ENCODE assay signal across 19 cellular contexts in the genomic region with DNA sequence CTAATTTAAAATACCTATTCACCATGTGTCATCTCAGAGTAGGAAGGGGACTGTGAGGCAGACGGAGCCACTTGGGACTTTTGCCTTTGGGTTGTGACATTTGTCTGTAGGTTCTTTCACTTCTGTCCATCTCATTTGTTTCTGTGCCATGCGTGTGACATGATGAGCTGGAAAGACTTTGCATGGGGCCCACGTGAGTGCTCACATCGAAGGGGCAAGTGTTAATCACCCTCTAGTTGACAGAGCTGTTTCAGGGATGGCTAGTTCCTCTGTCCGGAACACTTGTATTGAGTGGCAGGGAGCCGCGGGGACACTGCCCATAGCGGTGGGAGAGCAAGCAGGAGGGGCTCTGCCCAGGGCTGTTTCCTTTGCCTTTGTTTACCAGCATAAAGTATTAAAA.
DNase-seq lines count a peak whose midpoint lies in the region; ATAC-seq and TF ChIP-seq lines count a peak whose summit lies in the region.
"Had no signal": no experiment of that assay in that cellular context is flagged by ENCODE, and none has a peak within 500 bp of the region (broad histone marks: within the 10 kb centered on the region; RNA-seq: fewer than 3 reads in every experiment).

No MANE protein-coding gene starts in this region.

- H3K36me3 Mint-ChIP-seq in activated naive CD4-positive, alpha-beta T cell treated with anti-CD3 and anti-CD28 coated beads, Interleukin-2, amount 50 U/mL, for 24 hours, result peaks cover 12% of the 10 kb centered on the region
- H3K36me3 Mint-ChIP-seq in activated naive CD4-positive, alpha-beta T cell treated with anti-CD3 and anti-CD28 coated beads, Interleukin-2, amount 10 ng/mL, durations not matched to agents 7 days and 5 days, result peaks cover 56% of the 10 kb centered on the region
- peaks cover 2% of the 10 kb centered on the region for H3K36me3 Mint-ChIP-seq in central memory CD8-positive, alpha-beta T cell (ENCODE audit: insufficient read depth)
- H3K36me3 Mint-ChIP-seq in stimulated activated memory B cell treated with anti-CD40 and anti-IgM and Interleukin-4, amounts not matched to agents 10 μg/mL and 1 μg/mL and 100 μg/mL, for 72 hours, result peaks cover 27% of the 10 kb centered on the region

- H3K4me1 Mint-ChIP-seq in activated naive CD4-positive, alpha-beta T cell treated with anti-CD3 and anti-CD28 coated beads, Interleukin-2, amount 50 U/mL, for 24 hours, result peaks cover 57% of the 10 kb centered on the region
- H3K4me1 Mint-ChIP-seq in activated naive CD4-positive, alpha-beta T cell treated with anti-CD3 and anti-CD28 coated beads, Interleukin-2, amount 10 ng/mL, durations not matched to agents 7 days and 5 days, result peaks cover 30% of the 10 kb centered on the region
- H3K4me1 Mint-ChIP-seq in central memory CD8-positive, alpha-beta T cell, result peaks cover 26% of the 10 kb centered on the region
- H3K4me1 Mint-ChIP-seq in stimulated activated memory B cell treated with anti-CD40 and anti-IgM and Interleukin-4, amounts not matched to agents 10 μg/mL and 1 μg/mL and 100 μg/mL, for 72 hours, result peaks cover 56% of the 10 kb centered on the region

- H3K36me3 ChIP-seq in sigmoid colon, result no peaks in the 10 kb centered on the region

- H3K27me3 Mint-ChIP-seq in activated naive CD4-positive, alpha-beta T cell treated with anti-CD3 and anti-CD28 coated beads, Interleukin-2, amount 50 U/mL, for 24 hours, result no peaks in the 10 kb centered on the region
- H3K27me3 Mint-ChIP-seq in activated naive CD4-positive, alpha-beta T cell treated with anti-CD3 and anti-CD28 coated beads, Interleukin-2, amount 10 ng/mL, durations not matched to agents 7 days and 5 days, result no peaks in the 10 kb centered on the region
- no peaks in the 10 kb centered on the region for H3K27me3 Mint-ChIP-seq in central memory CD8-positive, alpha-beta T cell
- no peaks in the 10 kb centered on the region for H3K27me3 Mint-ChIP-seq in stimulated activated memory B cell treated with anti-CD40 and anti-IgM and Interleukin-4, amounts not matched to agents 10 μg/mL and 1 μg/mL and 100 μg/mL, for 72 hours

- CTCF ChIA-PET in activated naive CD4-positive, alpha-beta T cell treated with anti-CD3 and anti-CD28 coated beads, Interleukin-2, amount 10 ng/mL, durations not matched to agents 7 days and 5 days (lab: Charles Lee), result no interaction called here

- H3K4me3 Mint-ChIP-seq in activated naive CD4-positive, alpha-beta T cell treated with anti-CD3 and anti-CD28 coated beads, Interleukin-2, amount 50 U/mL, for 24 hours, result no peak overlapping the region
- H3K4me3 Mint-ChIP-seq in activated naive CD4-positive, alpha-beta T cell treated with anti-CD3 and anti-CD28 coated beads, Interleukin-2, amount 10 ng/mL, durations not matched to agents 7 days and 5 days, result no peak overlapping the region
- no peak overlapping the region for H3K4me3 Mint-ChIP-seq in central memory CD8-positive, alpha-beta T cell
- H3K4me3 Mint-ChIP-seq in stimulated activated memory B cell treated with anti-CD40 and anti-IgM and Interleukin-4, amounts not matched to agents 10 μg/mL and 1 μg/mL and 100 μg/mL, for 72 hours, result peak overlapping the region; percentile 36
- H3K4me3 Mint-ChIP-seq: HFFc6 had no signal

- intact Hi-C loops in sigmoid colon (cut with DNase I), result no loop called here

- peak overlapping the region; percentile 93 for H3K27ac Mint-ChIP-seq in activated naive CD4-positive, alpha-beta T cell treated with anti-CD3 and anti-CD28 coated beads, Interleukin-2, amount 50 U/mL, for 24 hours
- H3K27ac Mint-ChIP-seq in activated naive CD4-positive, alpha-beta T cell treated with anti-CD3 and anti-CD28 coated beads, Interleukin-2, amount 10 ng/mL, durations not matched to agents 7 days and 5 days, result no peak overlapping the region
- peak overlapping the region; percentile 51 for H3K27ac Mint-ChIP-seq in central memory CD8-positive, alpha-beta T cell (ENCODE audit: low read depth)
- peak overlapping the region; percentile 87 for H3K27ac Mint-ChIP-seq in stimulated activated memory B cell treated with anti-CD40 and anti-IgM and Interleukin-4, amounts not matched to agents 10 μg/mL and 1 μg/mL and 100 μg/mL, for 72 hours
- H3K27ac Mint-ChIP-seq: HFFc6 had no signal

- DNase-seq in activated naive CD4-positive, alpha-beta T cell treated with anti-CD3 and anti-CD28 coated beads, Interleukin-2, amount 10 ng/mL, durations not matched to agents 7 days and 5 days, result no peak
- DNase-seq in GM19240 (ENCODE audit: insufficient read length, low spot score) (peak; percentile 19), left lobe of liver (ENCODE audit: low spot score) (no peak), sigmoid colon (no peak)
- DNase-seq in central memory CD8-positive, alpha-beta T cell (ENCODE audit: low spot score in 2 of 2), result no peak
- DNase-seq: ACHN; activated CD4-positive, alpha-beta T cell treated with anti-CD3 and anti-CD28 coated beads, Interleukin-2, amount 50 U/mL, for 1 hour; body of pancreas; DMS 273 treated with DMSO at 0.1 percent for 48 hours; GF-D8; HFFc6; NCI-H2029 treated with DMSO at 0.1 percent for 48 hours; stimulated activated CD4-positive, alpha-beta T cell treated with anti-CD3 and anti-CD28 coated beads, Interleukin-2, amount 100 ng/mL, for 24 hours had no signal

- no peak for TF ChIP-seq POLR2A in sigmoid colon (IDR thresholded peaks at IDR 0.05)

- TF ChIP-seq CTCF in sigmoid colon (IDR thresholded peaks at IDR 0.05), result no peak

- ATAC-seq in central memory CD8-positive, alpha-beta T cell (replicated peaks; ENCODE audit: extremely low read depth, poor library complexity, severe bottlenecking), result no peak
- peak; percentile 97 for ATAC-seq in stimulated activated memory B cell treated with anti-CD40 and anti-IgM and Interleukin-4, amounts not matched to agents 10 μg/mL and 1 μg/mL and 100 μg/mL, for 72 hours
- no peak for ATAC-seq in left lobe of liver
- ATAC-seq in HG03342 (IDR thresholded peaks at IDR 0.05; ENCODE audit: unreplicated experiment), result no peak
- ATAC-seq: body of pancreas, K562 had no signal

- H3K9me3 ChIP-seq in sigmoid colon, result peaks cover 0 to 6% (median 1%) of the 10 kb centered on the region in 4 donors
- H3K9me3 ChIP-seq: body of pancreas had no signal

- H3K4me3 ChIP-seq in sigmoid colon, result no peak overlapping the region
- H3K4me3 ChIP-seq: body of pancreas, coronary artery, hepatocyte, K562 had no signal

- no peak overlapping the region for H3K27ac ChIP-seq in sigmoid colon
- H3K27ac ChIP-seq: body of pancreas, coronary artery, hepatocyte had no signal

- TF ChIP-seq EP300 in sigmoid colon (IDR thresholded peaks at IDR 0.05), result no peak

- no peaks in the 10 kb centered on the region for H3K4me1 ChIP-seq in sigmoid colon

- no peaks in the 10 kb centered on the region for H3K27me3 ChIP-seq in sigmoid colon
- H3K27me3 ChIP-seq: body of pancreas, hepatocyte had no signal

- H3K9me3 Mint-ChIP-seq in activated naive CD4-positive, alpha-beta T cell treated with anti-CD3 and anti-CD28 coated beads, Interleukin-2, amount 50 U/mL, for 24 hours, result no peaks in the 10 kb centered on the region
- peaks cover 30% of the 10 kb centered on the region for H3K9me3 Mint-ChIP-seq in activated naive CD4-positive, alpha-beta T cell treated with anti-CD3 and anti-CD28 coated beads, Interleukin-2, amount 10 ng/mL, durations not matched to agents 7 days and 5 days
- peaks cover 6% of the 10 kb centered on the region for H3K9me3 Mint-ChIP-seq in central memory CD8-positive, alpha-beta T cell
- peaks cover 8% of the 10 kb centered on the region for H3K9me3 Mint-ChIP-seq in stimulated activated memory B cell treated with anti-CD40 and anti-IgM and Interleukin-4, amounts not matched to agents 10 μg/mL and 1 μg/mL and 100 μg/mL, for 72 hours

- WGBS in sigmoid colon, 2 donors, result 82 to 91% methylated on average over 8 of the region's 8 CpGs
